Comparison of ENCODE assay signal across 19 cellular contexts in the genomic region with DNA sequence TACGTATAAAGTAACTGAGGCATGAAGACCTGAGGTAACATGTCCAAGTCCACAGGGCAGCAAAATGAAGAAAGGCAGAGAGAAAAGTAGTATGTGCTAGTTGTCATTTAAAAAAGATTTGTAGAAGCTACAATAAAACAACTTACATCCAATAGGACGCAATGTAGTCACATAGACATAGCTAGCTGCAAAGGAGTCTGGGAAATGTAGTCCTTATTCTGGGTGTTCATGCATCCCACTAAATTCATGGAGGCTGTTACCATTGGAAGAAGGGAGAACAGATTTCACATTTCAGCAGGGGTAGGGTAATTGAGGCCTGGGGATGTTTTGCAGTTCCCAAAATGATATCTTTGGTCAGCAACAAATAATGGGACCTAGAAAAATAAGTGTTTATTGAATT.
DNase-seq lines count a peak whose midpoint lies in the region; ATAC-seq, FAIRE-seq and TF ChIP-seq lines count a peak whose summit lies in the region.
"Had no signal": no experiment of that assay in that cellular context is flagged by ENCODE, and none has a peak within 500 bp of the region (broad histone marks: within the 10 kb centered on the region; RNA-seq: fewer than 3 reads in every experiment).

No MANE protein-coding gene starts in this region.

- H2BK120ac ChIP-seq in H1 (replicated peaks; ENCODE audit: low read depth, low read length) (no peak overlapping the region), mesendoderm (ENCODE audit: low read depth, low read length) (no peak overlapping the region)

- H3K79me2 ChIP-seq in GM23338 (replicated peaks; ENCODE audit: insufficient read depth): no peaks in the 10 kb centered on the region
- no peaks in the 10 kb centered on the region for H3K79me2 ChIP-seq in H1 (ENCODE audit: control insufficient read depth in 1 of 2, insufficient read depth in 2 of 2, low read length in 2 of 2)
- no peaks in the 10 kb centered on the region for H3K79me2 ChIP-seq in mesendoderm (ENCODE audit: control insufficient read depth, insufficient read depth, low read length)

- no peaks in the 10 kb centered on the region for H3K27me3 Mint-ChIP-seq in GM23338 (ENCODE audit: insufficient read depth, low read depth, poor library complexity)
- peaks cover 4% of the 10 kb centered on the region; the same call in 1 of the 2 replicates for H3K27me3 Mint-ChIP-seq in WTC11 (ENCODE audit: low read depth)

- no peak overlapping the region for H2BK12ac ChIP-seq in H1 (ENCODE audit: low read depth, low read length)

- H3K27ac Mint-ChIP-seq in GM23338: no peak overlapping the region
- H3K27ac Mint-ChIP-seq in WTC11: no peak overlapping the region
- H3K27ac Mint-ChIP-seq: CD14-positive monocyte; CD4-positive, alpha-beta memory T cell had no signal

- no peak for ATAC-seq in GM23338
- peak; percentile 44; the same call in 1 of the 2 replicates for ATAC-seq in WTC11
- no peak for ATAC-seq in Right ventricle myocardium inferior

- H3K23ac ChIP-seq in H1 (ENCODE audit: insufficient read length) (no peak overlapping the region), mesendoderm (ENCODE audit: low read length) (no peak overlapping the region)

- no peaks in the 10 kb centered on the region for H3F3A ChIP-seq in GM23338 (replicated peaks; ENCODE audit: low read depth)

- H2BK15ac ChIP-seq in H1 (ENCODE audit: low read length) (no peak overlapping the region), mesendoderm (replicated peaks; ENCODE audit: low read depth) (no peak overlapping the region)

- H3K27ac ChIP-seq in GM23338 (ENCODE audit: low read depth) (no peak overlapping the region), H1 (ENCODE audit: low read depth, low read length) (no peak overlapping the region), mesendoderm (ENCODE audit: low read depth, low read length) (no peak overlapping the region)
- H3K27ac ChIP-seq: BLaER1 had no signal

- 79% methylated on average over 2 of the region's 2 CpGs; no CpG with 5 or more reads in 1 of the 2 experiments for WGBS in H1 (ENCODE audit: extremely low coverage in 1 of 2, insufficient coverage in 1 of 2, insufficient read length in 1 of 2, insufficient replicate concordance in 2 of 2, low coverage in 1 of 2, low lambda C conversion rate in 2 of 2, missing lambda C conversion rate in 1 of 2), 2 experiments
- WGBS in mesendoderm (ENCODE audit: extremely low coverage, insufficient coverage, low lambda C conversion rate): no CpG with 5 or more reads among the region's 2 CpGs

- H3K4ac ChIP-seq in H1 (replicated peaks; ENCODE audit: insufficient read length, low read depth, low read length): no peak overlapping the region
- no peak overlapping the region for H3K4ac ChIP-seq in mesendoderm (ENCODE audit: low read depth, low read length)

- no peak overlapping the region for H4K5ac ChIP-seq in H1 (ENCODE audit: insufficient read length, low read depth, low read length)
- H4K5ac ChIP-seq in mesendoderm (ENCODE audit: low read length): no peak overlapping the region

- H2BK5ac ChIP-seq in H1 (ENCODE audit: low read depth, low read length) (no peak overlapping the region), mesendoderm (ENCODE audit: low read length) (no peak overlapping the region)

- DNase-seq in GM23338 (ENCODE audit: low spot score) (peak; percentile 43), WTC11 (ENCODE audit: low spot score) (no peak), H1 (ENCODE audit: low read depth in 1 of 2, low spot score in 2 of 2) (no peak), mesendoderm (peak; percentile 36), Right ventricle myocardium inferior (ENCODE audit: missing footprints) (no peak)
- no peak for DNase-seq in activated naive CD4-positive, alpha-beta T cell treated with Interleukin-2 at 50 U/mL for 16 hours
- no peak for DNase-seq in effector CD4-positive, alpha-beta T cell
- DNase-seq: 8988T; CD4-positive, alpha-beta memory T cell; DMS153; DMS79; GDM1; HCEC 1CT; IMR-90 had no signal

- intact Hi-C loops in Right ventricle myocardium inferior (cut with DNase I): no loop called here

- POLR2A ChIA-PET in WTC11 (lab: Charles Lee) (no interaction called here), H1 (lab: Charles Lee; ENCODE audit: partially characterized antibody) (no interaction called here)

- H3K79me1 ChIP-seq in H1 (ENCODE audit: low read depth, low read length) (no peaks in the 10 kb centered on the region), mesendoderm (ENCODE audit: low read length) (no peaks in the 10 kb centered on the region)

- H4K20me1 ChIP-seq in GM23338 (replicated peaks; ENCODE audit: insufficient read depth) (no peaks in the 10 kb centered on the region), H1 (replicated peaks in 1 of 2; ENCODE audit: control insufficient read depth in 1 of 2, insufficient read depth in 2 of 2, low read length in 2 of 2) (no peaks in the 10 kb centered on the region)
- H4K20me1 ChIP-seq: BLaER1 had no signal

- no peak overlapping the region for H3K4me2 ChIP-seq in GM23338
- H3K4me2 ChIP-seq in H1 (ENCODE audit: insufficient read depth in 1 of 2, low read depth in 2 of 2, low read length in 2 of 2): no peak overlapping the region
- no peak overlapping the region for H3K4me2 ChIP-seq in mesendoderm (ENCODE audit: low read length)
- H3K4me2 ChIP-seq: BLaER1 had no signal

- H4K8ac ChIP-seq in H1 (ENCODE audit: extremely low read depth, insufficient read depth, low read length) (no peak overlapping the region), mesendoderm (ENCODE audit: low read depth, low read length) (no peak overlapping the region)

- no peak overlapping the region for H3K9ac ChIP-seq in H1 (replicated peaks in 1 of 4; ENCODE audit: extremely low read depth in 1 of 4, low read depth in 3 of 4, low read length in 3 of 4)
- H3K9ac ChIP-seq in mesendoderm (ENCODE audit: low read length): no peak overlapping the region
- H3K9ac ChIP-seq: BLaER1 had no signal

- no peaks in the 10 kb centered on the region for H3K36me3 ChIP-seq in GM23338 (ENCODE audit: insufficient read depth)
- H3K36me3 ChIP-seq in H1 (ENCODE audit: control insufficient read depth in 2 of 4, insufficient read depth in 4 of 4, low read length in 3 of 4): no peaks in the 10 kb centered on the region
- H3K36me3 ChIP-seq in mesendoderm (ENCODE audit: control insufficient read depth, insufficient read depth, low read length): no peaks in the 10 kb centered on the region
- H3K36me3 ChIP-seq: BLaER1 had no signal

- no peaks in the 10 kb centered on the region for H3K36me3 Mint-ChIP-seq in GM23338 (ENCODE audit: low read depth)
- H3K36me3 Mint-ChIP-seq in WTC11: no peaks in the 10 kb centered on the region
- H3K36me3 Mint-ChIP-seq: CD14-positive monocyte; CD4-positive, alpha-beta memory T cell had no signal

- H3K9me3 ChIP-seq in H1 (ENCODE audit: insufficient read depth in 2 of 2, low read depth in 1 of 2, low read length in 1 of 2): no peaks in the 10 kb centered on the region
- H3K9me3 ChIP-seq: BLaER1 had no signal

- TF ChIP-seq RAD21 in H1 (IDR thresholded peaks at IDR 0.05 in 1 of 2, conservative IDR thresholded peaks at IDR 0.05 in 1 of 2; ENCODE audit: low read depth in 2 of 2, low read length in 2 of 2): no peak

- TF ChIP-seq POLR2A in H1 (IDR thresholded peaks at IDR 0.05; ENCODE audit: control extremely low read depth in 1 of 2, low read depth in 2 of 2, low read length in 2 of 2): no peak

- H3K56ac ChIP-seq in H1 (replicated peaks; ENCODE audit: insufficient read length, low read depth, low read length) (no peak overlapping the region), mesendoderm (ENCODE audit: low read length) (no peak overlapping the region)

- H3K9me3 Mint-ChIP-seq in GM23338 (no peaks in the 10 kb centered on the region), WTC11 (peaks cover 18% of the 10 kb centered on the region)

- no peaks in the 10 kb centered on the region for H3K4me1 ChIP-seq in GM23338 (ENCODE audit: insufficient read depth)
- H3K4me1 ChIP-seq in H1 (replicated peaks in 1 of 4; ENCODE audit: control insufficient read depth in 3 of 4, insufficient read depth in 4 of 4, low read length in 3 of 4): peaks cover 0 to 3% (median 0%) of the 10 kb centered on the region in 4 experiments; a peak in 1 of 7 replicates
- no peaks in the 10 kb centered on the region for H3K4me1 ChIP-seq in mesendoderm (ENCODE audit: control insufficient read depth, low read depth, low read length)
- H3K4me1 ChIP-seq: BLaER1 had no signal

- no peak overlapping the region for H2AK5ac ChIP-seq in H1 (ENCODE audit: low read depth, low read length)
- H2AK5ac ChIP-seq in mesendoderm (ENCODE audit: low read length): no peak overlapping the region

- H3K4me3 ChIP-seq in GM23338 (no peak overlapping the region), H1 (ENCODE audit: extremely low read depth in 1 of 4, insufficient read depth in 2 of 4, low read depth in 3 of 4, low read length in 4 of 4) (no peak overlapping the region), mesendoderm (ENCODE audit: low read length) (no peak overlapping the region)
- H3K4me3 ChIP-seq: BLaER1 had no signal

- H2BK20ac ChIP-seq in H1 (ENCODE audit: low read length): no peak overlapping the region

- TF ChIP-seq EP300 in H1 (IDR thresholded peaks at IDR 0.05; ENCODE audit: borderline replicate concordance in 1 of 2, low read depth in 2 of 2, low read length in 2 of 2): no peak

- H4K91ac ChIP-seq in H1 (replicated peaks; ENCODE audit: insufficient read length, low read length): no peak overlapping the region

- no peak overlapping the region for H2AFZ ChIP-seq in GM23338
- no peak overlapping the region for H2AFZ ChIP-seq in H1 (ENCODE audit: low read length)

- no peak overlapping the region for H3K4me3 Mint-ChIP-seq in GM23338
- no peak overlapping the region for H3K4me3 Mint-ChIP-seq in WTC11
- H3K4me3 Mint-ChIP-seq: CD14-positive monocyte; CD4-positive, alpha-beta memory T cell had no signal

- TF ChIP-seq CTCF in GM23338 (conservative IDR thresholded peaks at IDR 0.05; ENCODE audit: low read depth in 2 of 2) (no peak), WTC11 (IDR thresholded peaks at IDR 0.05) (no peak), H1 (IDR thresholded peaks at IDR 0.05; ENCODE audit: control extremely low read depth in 1 of 3, insufficient read depth in 1 of 3, low read depth in 1 of 3, low read length in 3 of 3) (no peak)

- H3K18ac ChIP-seq in H1 (ENCODE audit: extremely low read depth, low read length): no peak overlapping the region
- no peak overlapping the region for H3K18ac ChIP-seq in mesendoderm (ENCODE audit: low read length)

- H3K23me2 ChIP-seq in H1 (ENCODE audit: low read depth, low read length): no peaks in the 10 kb centered on the region

- no peaks in the 10 kb centered on the region for H3K27me3 ChIP-seq in GM23338 (ENCODE audit: insufficient read depth)
- no peaks in the 10 kb centered on the region for H3K27me3 ChIP-seq in H1 (replicated peaks in 1 of 4; ENCODE audit: control insufficient read depth in 3 of 4, extremely low read depth in 1 of 4, insufficient read depth in 3 of 4, low read length in 3 of 4)
- no peaks in the 10 kb centered on the region for H3K27me3 ChIP-seq in mesendoderm (ENCODE audit: insufficient read depth, low read length, poor library complexity)
- H3K27me3 ChIP-seq: BLaER1 had no signal

- CTCF ChIA-PET in WTC11 (lab: Charles Lee): no interaction called here
- CTCF ChIA-PET in H1 (lab: Charles Lee; ENCODE audit: partially characterized antibody): interaction anchor here (0.6 kb wide), 1 partner anchor 43 kb away, joined by 3 read pairs; no protein-coding TSS in a partner anchor

- H3K9me2 ChIP-seq in GM23338 (ENCODE audit: insufficient read depth): peaks cover 4% of the 10 kb centered on the region; the same call in 1 of the 2 replicates

- H3K14ac ChIP-seq in H1 (ENCODE audit: insufficient read length): no peak overlapping the region

- H3K4me1 Mint-ChIP-seq in GM23338 (no peaks in the 10 kb centered on the region; the same call in 2 of the 3 replicates), WTC11 (no peaks in the 10 kb centered on the region)
- H3K4me1 Mint-ChIP-seq: CD14-positive monocyte; CD4-positive, alpha-beta memory T cell had no signal

- FAIRE-seq in H1 (lab: Jason Lieb, UNC): peak; percentile 66
- FAIRE-seq: GM12892, GM18507, H54 had no signal

Comparison
In these comparisons a context has a peak if more than half of its experiments do, and no peak if none do; other contexts are left out.
1. DNase-seq: peak in GM23338 (single experiment) and mesendoderm (single experiment); none in WTC11 (single experiment), H1 (0 of 2), activated naive CD4-positive, alpha-beta T cell treated with Interleukin-2 at 50 U/mL for 16 hours (single experiment), Right ventricle myocardium inferior (single experiment) and effector CD4-positive, alpha-beta T cell (single experiment).